In genomic region chr11:31643831-31644230, GRCh38 we compare ENCODE assay signal across 13 cellular contexts.
A peak's percentile ranks its signal among the peaks of the same experiment; 100 is the strongest.
DNase-seq lines count a peak whose midpoint lies in the region; ATAC-seq and TF ChIP-seq lines count a peak whose summit lies in the region.
"Had no signal": no experiment of that assay in that cellular context is flagged by ENCODE, and none has a peak within 500 bp of the region (broad histone marks: within the 10 kb centered on the region; RNA-seq: fewer than 3 reads in every experiment).

No MANE protein-coding gene starts in this region.

- no peak overlapping the region for H3K9ac ChIP-seq in fibroblast of lung (ENCODE audit: insufficient read depth, low read length)

- H3K4me3 ChIP-seq in A673 (ENCODE audit: low read depth, low read length, poor library complexity, severe bottlenecking) (no peak overlapping the region), fibroblast of lung (replicated peaks in 1 of 4; ENCODE audit: control extremely low read depth in 1 of 4, insufficient read depth in 1 of 4, low read depth in 3 of 4, low read length in 4 of 4) (no peak overlapping the region), upper lobe of right lung (no peak overlapping the region)
- H3K4me3 ChIP-seq: gastrocnemius medialis, upper lobe of left lung had no signal

- no peaks in the 10 kb centered on the region for H3K4me1 Mint-ChIP-seq in activated CD4-positive, alpha-beta memory T cell treated with anti-CD3 and anti-CD28 coated beads for 36 hours (ENCODE audit: low read depth)
- no peaks in the 10 kb centered on the region for H3K4me1 Mint-ChIP-seq in CD14-positive monocyte

- no peaks in the 10 kb centered on the region for H4K20me1 ChIP-seq in fibroblast of lung (ENCODE audit: control insufficient read depth, extremely low read depth, insufficient read depth, low read length)

- H3K4me1 ChIP-seq in A673 (ENCODE audit: insufficient read depth, low read length, poor library complexity, severe bottlenecking) (peaks cover 11% of the 10 kb centered on the region), fibroblast of lung (ENCODE audit: control insufficient read depth, extremely low read depth, insufficient read depth, low read length) (no peaks in the 10 kb centered on the region), upper lobe of right lung (peaks cover 3% of the 10 kb centered on the region)

- no peak overlapping the region for H2AFZ ChIP-seq in fibroblast of lung (ENCODE audit: low read length)

- H3K4me3 Mint-ChIP-seq in activated CD4-positive, alpha-beta memory T cell treated with anti-CD3 and anti-CD28 coated beads for 36 hours, result no peak overlapping the region
- H3K4me3 Mint-ChIP-seq in CD14-positive monocyte, result no peak overlapping the region

- no TSS peak for BruUV-seq in A673 (replicated peaks; lab: Mats Ljungman, UMichigan)

- ATAC-seq in upper lobe of right lung, result no peak
- ATAC-seq: gastrocnemius medialis, left lobe of liver had no signal

- H3K36me3 ChIP-seq in A673 (ENCODE audit: insufficient read depth, low read length, poor library complexity, severe bottlenecking) (no peaks in the 10 kb centered on the region), fibroblast of lung (ENCODE audit: control insufficient read depth, insufficient read depth, low read length) (no peaks in the 10 kb centered on the region), upper lobe of right lung (no peaks in the 10 kb centered on the region)

- no peaks in the 10 kb centered on the region for H3K27me3 ChIP-seq in A673 (replicated peaks; ENCODE audit: insufficient read depth, low read depth, low read length, poor library complexity)
- no peaks in the 10 kb centered on the region for H3K27me3 ChIP-seq in fibroblast of lung (ENCODE audit: control insufficient read depth, insufficient read depth, low read length)
- no peaks in the 10 kb centered on the region for H3K27me3 ChIP-seq in upper lobe of right lung
- H3K27me3 ChIP-seq: gastrocnemius medialis, upper lobe of left lung had no signal

- no peak for TF ChIP-seq CTCF in A673 (conservative IDR thresholded peaks at IDR 0.05; ENCODE audit: low read depth, low read length)
- no peak for TF ChIP-seq CTCF in fibroblast of lung (conservative IDR thresholded peaks at IDR 0.05 in 1 of 2, IDR thresholded peaks at IDR 0.05 in 1 of 2; ENCODE audit: low read depth in 1 of 2, low read length in 2 of 2)
- no peak for TF ChIP-seq CTCF in upper lobe of right lung (IDR thresholded peaks at IDR 0.05)
- TF ChIP-seq CTCF in CD14-positive monocyte (IDR thresholded peaks at IDR 0.05), result no peak

- H3K27ac ChIP-seq in A673 (ENCODE audit: low read depth, low read length, poor library complexity, severe bottlenecking) (no peak overlapping the region), fibroblast of lung (ENCODE audit: insufficient read depth, low read length) (no peak overlapping the region), upper lobe of right lung (no peak overlapping the region)
- H3K27ac ChIP-seq: gastrocnemius medialis, upper lobe of left lung had no signal

- DNase-seq in A673 (ENCODE audit: low spot score) (peak; percentile 77), HS-5 (ENCODE audit: low read depth) (peak; percentile 36), RPMI7951 (ENCODE audit: low read depth) (peak; percentile 78), fibroblast of lung (ENCODE audit: low read depth in 2 of 2) (peak; percentile 70 to 81), upper lobe of right lung (no peak), CD14-positive monocyte (ENCODE audit: low spot score) (no peak)
- no peak for DNase-seq in activated CD4-positive, alpha-beta memory T cell treated with anti-CD3 and anti-CD28 coated beads for 36 hours
- no peak for DNase-seq in activated CD8-positive, alpha-beta memory T cell treated with anti-CD3 and anti-CD28 coated beads for 24 hours
- DNase-seq: activated CD4-positive, alpha-beta T cell treated with anti-CD3 and anti-CD28 coated beads for 1 hour; gastrocnemius medialis; NCI-H774; upper lobe of left lung had no signal

- H3K36me3 Mint-ChIP-seq in activated CD4-positive, alpha-beta memory T cell treated with anti-CD3 and anti-CD28 coated beads for 36 hours, result peaks cover 4% of the 10 kb centered on the region
- no peaks in the 10 kb centered on the region for H3K36me3 Mint-ChIP-seq in CD14-positive monocyte

- no peaks in the 10 kb centered on the region for H3K9me3 Mint-ChIP-seq in activated CD4-positive, alpha-beta memory T cell treated with anti-CD3 and anti-CD28 coated beads for 36 hours
- H3K9me3 Mint-ChIP-seq in CD14-positive monocyte, result no peaks in the 10 kb centered on the region

- intact Hi-C loops in A673 (cut with micrococcal nuclease; ENCODE audit: unreplicated experiment) (loop anchor here (5.0 to 10.0 kb wide), 4 partner anchors 168 to 539 kb away; partner anchors contain the start of gene PAX6), upper lobe of right lung (cut with DNase I) (no loop called here), CD14-positive monocyte (cut with micrococcal nuclease) (no loop called here)
- intact Hi-C loops in activated CD4-positive, alpha-beta memory T cell treated with anti-CD3 and anti-CD28 coated beads for 36 hours (cut with micrococcal nuclease), result loop anchor here (10.0 kb wide), 1 partner anchor 311 kb away; no protein-coding TSS in a partner anchor

- no peaks in the 10 kb centered on the region for H3K27me3 Mint-ChIP-seq in activated CD4-positive, alpha-beta memory T cell treated with anti-CD3 and anti-CD28 coated beads for 36 hours
- H3K27me3 Mint-ChIP-seq in CD14-positive monocyte (ENCODE audit: low read depth in 3 of 3), result no peaks in the 10 kb centered on the region

- no peak overlapping the region for H3K4me2 ChIP-seq in fibroblast of lung (ENCODE audit: extremely low read depth, insufficient read depth, low read length)

- no peaks in the 10 kb centered on the region for H3K9me3 ChIP-seq in A673 (ENCODE audit: low read depth, low read length, poor library complexity, severe bottlenecking)
- H3K9me3 ChIP-seq in fibroblast of lung (ENCODE audit: control insufficient read depth, insufficient read depth, low read depth, low read length), result no peaks in the 10 kb centered on the region
- H3K9me3 ChIP-seq in upper lobe of right lung, result no peaks in the 10 kb centered on the region
- H3K9me3 ChIP-seq: gastrocnemius medialis, upper lobe of left lung had no signal

- H3K79me2 ChIP-seq in fibroblast of lung (ENCODE audit: control insufficient read depth, insufficient read depth, low read length), result no peaks in the 10 kb centered on the region

- CTCF ChIA-PET in A673 (lab: Charles Lee), result interaction anchor here (1.0 kb wide), 1 partner anchor 227 kb away, joined by 3 read pairs; no protein-coding TSS in a partner anchor
- CTCF ChIA-PET in activated CD4-positive, alpha-beta memory T cell treated with anti-CD3 and anti-CD28 coated beads for 36 hours (lab: Charles Lee), result no interaction called here

- POLR2A ChIA-PET in A673 (lab: Charles Lee; ENCODE audit: low non-redundant PET), result no interaction called here
- POLR2A ChIA-PET in activated CD4-positive, alpha-beta memory T cell treated with anti-CD3 and anti-CD28 coated beads for 36 hours (lab: Charles Lee), result no interaction called here

- H3K27ac Mint-ChIP-seq in activated CD4-positive, alpha-beta memory T cell treated with anti-CD3 and anti-CD28 coated beads for 36 hours, result no peak overlapping the region
- H3K27ac Mint-ChIP-seq in CD14-positive monocyte, result no peak overlapping the region

Comparison
In these comparisons a context has a peak if more than half of its experiments do, and no peak if none do; other contexts are left out.
1. DNase-seq: peak in A673 (single experiment), HS-5 (single experiment), RPMI7951 (single experiment) and fibroblast of lung (2 of 2); none in activated CD4-positive, alpha-beta memory T cell treated with anti-CD3 and anti-CD28 coated beads for 36 hours (single experiment), upper lobe of right lung (single experiment), CD14-positive monocyte (single experiment) and activated CD8-positive, alpha-beta memory T cell treated with anti-CD3 and anti-CD28 coated beads for 24 hours (single experiment).
2. intact Hi-C loops: an anchor here in A673 (5.0 to 10.0 kb wide) and activated CD4-positive, alpha-beta memory T cell treated with anti-CD3 and anti-CD28 coated beads for 36 hours (10.0 kb wide); none called in upper lobe of right lung and CD14-positive monocyte.